25 cellular contexts compared by ENCODE assay signal in genomic region chr3:167886690-167887089, GRCh38.
DNase-seq lines count a peak whose midpoint lies in the region; ATAC-seq and TF ChIP-seq lines count a peak whose summit lies in the region.
"Had no signal": no experiment of that assay in that cellular context is flagged by ENCODE, and none has a peak within 500 bp of the region (broad histone marks: within the 10 kb centered on the region; RNA-seq: fewer than 3 reads in every experiment).

No MANE protein-coding gene starts in this region.

- CTCF ChIA-PET in PC-3 (lab: Charles Lee) = interaction anchor here (0.6 to 0.9 kb wide), 2 partner anchors 151 to 154 kb away, joined by 3 read pairs; partner anchors contain the start of gene SERPINI1

- H3K4me3 ChIP-seq in PC-3 (ENCODE audit: low read length) = 0 out of 2 replicates have a peak overlapping the region, but pooled peaks have one; percentile 9
- H3K4me3 ChIP-seq: cardiac muscle cell, HAP-1, heart left ventricle had no signal

- H3K27ac ChIP-seq in PC-3 (ENCODE audit: low read length) = peak overlapping the region; percentile 63
- peak overlapping the region; percentile 41 for H3K27ac ChIP-seq in epithelial cell of prostate
- H3K27ac ChIP-seq: cardiac muscle cell, heart left ventricle had no signal

- no peaks in the 10 kb centered on the region for H3K27me3 Mint-ChIP-seq in activated T-cell treated with anti-CD3 and anti-CD28 coated beads, Interleukin-2, amount 50 U/mL, for 72 hours (ENCODE audit: low read depth)
- H3K27me3 Mint-ChIP-seq in stimulated activated naive CD8-positive, alpha-beta T cell treated with anti-CD3 and anti-CD28 coated beads, Interleukin-15, amount 100 ng/mL, for 72 hours = peaks cover 12% of the 10 kb centered on the region
- H3K27me3 Mint-ChIP-seq in activated T-cell treated with anti-CD3 and anti-CD28 coated beads, Interleukin-2, amount 50 U/mL, for 24 hours = peaks cover 8% of the 10 kb centered on the region

- BruUV-seq in PC-3 (replicated peaks; lab: Mats Ljungman, UMichigan) = no TSS peak

- ATAC-seq in activated T-cell treated with anti-CD3 and anti-CD28 coated beads, Interleukin-2, amount 50 U/mL, for 72 hours (replicated peaks in 1 of 2) = no peak
- ATAC-seq in PC-3 = peak; percentile 79
- ATAC-seq in stimulated activated naive CD8-positive, alpha-beta T cell treated with anti-CD3 and anti-CD28 coated beads, Interleukin-15, amount 100 ng/mL, for 72 hours = no peak
- ATAC-seq in GM21515 (IDR thresholded peaks at IDR 0.05; ENCODE audit: unreplicated experiment) = no peak
- ATAC-seq: heart left ventricle, SK-N-SH treated with all-trans-retinoic acid at 6 μM for 48 hours had no signal

- H3K4me1 Mint-ChIP-seq in activated T-cell treated with anti-CD3 and anti-CD28 coated beads, Interleukin-2, amount 50 U/mL, for 72 hours (ENCODE audit: low read depth) = peaks cover 6% of the 10 kb centered on the region
- H3K4me1 Mint-ChIP-seq in stimulated activated naive CD8-positive, alpha-beta T cell treated with anti-CD3 and anti-CD28 coated beads, Interleukin-15, amount 100 ng/mL, for 72 hours = no peaks in the 10 kb centered on the region
- H3K4me1 Mint-ChIP-seq in activated T-cell treated with anti-CD3 and anti-CD28 coated beads, Interleukin-2, amount 50 U/mL, for 24 hours (ENCODE audit: low read depth) = peaks cover 4% of the 10 kb centered on the region
- H3K4me1 Mint-ChIP-seq: activated naive CD4-positive, alpha-beta T cell treated with anti-CD3 and anti-CD28 coated beads, Interleukin-2, amount 10 ng/mL, durations not matched to agents 7 days and 5 days; memory B cell had no signal

- POLR2A ChIA-PET in PC-3 (lab: Charles Lee; ENCODE audit: unreplicated experiment) = interaction anchor here (0.6 kb wide), 1 partner anchor 419 kb away, joined by 3 read pairs; no protein-coding TSS in a partner anchor

- H3K4me2 ChIP-seq in PC-3 (ENCODE audit: low read length) = peak overlapping the region; percentile 60

- no peaks in the 10 kb centered on the region for H3K79me2 ChIP-seq in PC-3 (ENCODE audit: low read length)

- H3K9me3 Mint-ChIP-seq in activated T-cell treated with anti-CD3 and anti-CD28 coated beads, Interleukin-2, amount 50 U/mL, for 72 hours = no peaks in the 10 kb centered on the region
- no peaks in the 10 kb centered on the region for H3K9me3 Mint-ChIP-seq in stimulated activated naive CD8-positive, alpha-beta T cell treated with anti-CD3 and anti-CD28 coated beads, Interleukin-15, amount 100 ng/mL, for 72 hours
- no peaks in the 10 kb centered on the region for H3K9me3 Mint-ChIP-seq in activated T-cell treated with anti-CD3 and anti-CD28 coated beads, Interleukin-2, amount 50 U/mL, for 24 hours
- H3K9me3 Mint-ChIP-seq: activated naive CD4-positive, alpha-beta T cell treated with anti-CD3 and anti-CD28 coated beads, Interleukin-2, amount 10 ng/mL, durations not matched to agents 7 days and 5 days; dendritic cell treated with granulocyte-macrophage colony-stimulating factor and Interleukin-4, amounts not matched to agents 40 ng/mL and 50 ng/mL, for 4 days; IgD-negative memory B cell; memory B cell; type B pancreatic cell had no signal

- no peaks in the 10 kb centered on the region for H3K36me3 Mint-ChIP-seq in activated T-cell treated with anti-CD3 and anti-CD28 coated beads, Interleukin-2, amount 50 U/mL, for 72 hours (ENCODE audit: insufficient read depth in 2 of 2)
- H3K36me3 Mint-ChIP-seq in activated T-cell treated with anti-CD3 and anti-CD28 coated beads, Interleukin-2, amount 50 U/mL, for 24 hours (ENCODE audit: low read depth) = no peaks in the 10 kb centered on the region
- H3K36me3 Mint-ChIP-seq: activated naive CD4-positive, alpha-beta T cell treated with anti-CD3 and anti-CD28 coated beads, Interleukin-2, amount 10 ng/mL, durations not matched to agents 7 days and 5 days; IgD-negative memory B cell; memory B cell; type B pancreatic cell had no signal

- no peaks in the 10 kb centered on the region for H4K20me1 ChIP-seq in PC-3 (ENCODE audit: low read length)

- DNase-seq in activated T-cell treated with anti-CD3 and anti-CD28 coated beads, Interleukin-2, amount 50 U/mL, for 72 hours = no peak
- DNase-seq in activated T-cell treated with anti-CD3 and anti-CD28 coated beads for 4 hours (no peak), PC-3 (peak; percentile 58), epithelial cell of prostate (ENCODE audit: low read depth, low spot score) (no peak), inferior parietal cortex (ENCODE audit: extremely low spot score) (no peak)
- DNase-seq in stimulated activated naive CD8-positive, alpha-beta T cell treated with anti-CD3 and anti-CD28 coated beads, Interleukin-15, amount 100 ng/mL, for 72 hours = no peak
- DNase-seq in activated T-cell treated with anti-CD3 and anti-CD28 coated beads, Interleukin-2, amount 50 U/mL, for 24 hours = no peak
- DNase-seq: activated CD4-positive, alpha-beta T cell treated with anti-CD3 and anti-CD28 coated beads for 48 hours; activated naive CD4-positive, alpha-beta T cell treated with anti-CD3 and anti-CD28 coated beads, Interleukin-2, amount 10 ng/mL, durations not matched to agents 7 days and 5 days; GF-D8; heart left ventricle; NCI-H1105; NCI-H2029; nucleus accumbens; RPMI8226; T-helper 2 cell had no signal

- intact Hi-C loops in PC-3 (cut with micrococcal nuclease) = loop anchor here (1.0 kb wide), 1 partner anchor 154 kb away; no protein-coding TSS in a partner anchor

- no peak overlapping the region for H3K9ac ChIP-seq in PC-3 (ENCODE audit: low read length)

- H3K4me1 ChIP-seq in PC-3 (ENCODE audit: insufficient read depth, low read length) = peaks cover 18% of the 10 kb centered on the region
- H3K4me1 ChIP-seq: HAP-1 had no signal

- no peak overlapping the region for H2AFZ ChIP-seq in PC-3 (ENCODE audit: low read length)

- no peak for TF ChIP-seq CTCF in PC-3 (conservative IDR thresholded peaks at IDR 0.05; ENCODE audit: low read depth, low read length)

- H3K36me3 ChIP-seq in PC-3 (ENCODE audit: low read depth, low read length) = no peaks in the 10 kb centered on the region
- H3K36me3 ChIP-seq: cardiac muscle cell, HAP-1 had no signal

- no peaks in the 10 kb centered on the region for H3K9me3 ChIP-seq in PC-3 (ENCODE audit: low read length)
- H3K9me3 ChIP-seq: HAP-1, heart left ventricle had no signal

- peak overlapping the region; percentile 9 for H3K27ac Mint-ChIP-seq in activated T-cell treated with anti-CD3 and anti-CD28 coated beads, Interleukin-2, amount 50 U/mL, for 72 hours
- H3K27ac Mint-ChIP-seq in stimulated activated naive CD8-positive, alpha-beta T cell treated with anti-CD3 and anti-CD28 coated beads, Interleukin-15, amount 100 ng/mL, for 72 hours = peak overlapping the region; percentile 43 to 91
- H3K27ac Mint-ChIP-seq in activated T-cell treated with anti-CD3 and anti-CD28 coated beads, Interleukin-2, amount 50 U/mL, for 24 hours = no peak overlapping the region
- H3K27ac Mint-ChIP-seq: activated naive CD4-positive, alpha-beta T cell treated with anti-CD3 and anti-CD28 coated beads, Interleukin-2, amount 10 ng/mL, durations not matched to agents 7 days and 5 days; B cell; dendritic cell treated with granulocyte-macrophage colony-stimulating factor and Interleukin-4, amounts not matched to agents 40 ng/mL and 50 ng/mL, for 4 days; IgD-negative memory B cell; memory B cell; type B pancreatic cell had no signal

- no peak overlapping the region for H3K4me3 Mint-ChIP-seq in activated T-cell treated with anti-CD3 and anti-CD28 coated beads, Interleukin-2, amount 50 U/mL, for 72 hours
- H3K4me3 Mint-ChIP-seq in stimulated activated naive CD8-positive, alpha-beta T cell treated with anti-CD3 and anti-CD28 coated beads, Interleukin-15, amount 100 ng/mL, for 72 hours = no peak overlapping the region
- no peak overlapping the region for H3K4me3 Mint-ChIP-seq in activated T-cell treated with anti-CD3 and anti-CD28 coated beads, Interleukin-2, amount 50 U/mL, for 24 hours
- H3K4me3 Mint-ChIP-seq: activated naive CD4-positive, alpha-beta T cell treated with anti-CD3 and anti-CD28 coated beads, Interleukin-2, amount 10 ng/mL, durations not matched to agents 7 days and 5 days; B cell; dendritic cell treated with granulocyte-macrophage colony-stimulating factor and Interleukin-4, amounts not matched to agents 40 ng/mL and 50 ng/mL, for 4 days; IgD-negative memory B cell; memory B cell; type B pancreatic cell had no signal

- H3K27me3 ChIP-seq in PC-3 (ENCODE audit: low read length) = peaks cover 11% of the 10 kb centered on the region; the same call in 1 of the 2 replicates
- H3K27me3 ChIP-seq: cardiac muscle cell, heart left ventricle had no signal

- H3F3A ChIP-seq in PC-3 (ENCODE audit: low read length, unreplicated experiment) = peaks cover 3% of the 10 kb centered on the region

- H3K9me2 ChIP-seq in PC-3 (replicated peaks; ENCODE audit: low read length) = no peaks in the 10 kb centered on the region
